Comparison of ENCODE assay signal across 1 cellular context in genomic region chr5:72503888-72504491, GRCh38.
TF ChIP-seq lines count a peak whose summit lies in the region.

No MANE protein-coding gene starts in this region.

TF ChIP-seq in K562, 482 proteins besides CTCF, POLR2A, EP300 and RAD21 (continued from another document and continues in another):
- no peak for TF ChIP-seq CEBPZ (IDR thresholded peaks at IDR 0.05; ENCODE audit: borderline replicate concordance, low read depth, low read length)
- no peak for TF ChIP-seq POLR2AphosphoS2 (IDR thresholded peaks at IDR 0.05; ENCODE audit: low read length)
- TF ChIP-seq, protein P1, sequence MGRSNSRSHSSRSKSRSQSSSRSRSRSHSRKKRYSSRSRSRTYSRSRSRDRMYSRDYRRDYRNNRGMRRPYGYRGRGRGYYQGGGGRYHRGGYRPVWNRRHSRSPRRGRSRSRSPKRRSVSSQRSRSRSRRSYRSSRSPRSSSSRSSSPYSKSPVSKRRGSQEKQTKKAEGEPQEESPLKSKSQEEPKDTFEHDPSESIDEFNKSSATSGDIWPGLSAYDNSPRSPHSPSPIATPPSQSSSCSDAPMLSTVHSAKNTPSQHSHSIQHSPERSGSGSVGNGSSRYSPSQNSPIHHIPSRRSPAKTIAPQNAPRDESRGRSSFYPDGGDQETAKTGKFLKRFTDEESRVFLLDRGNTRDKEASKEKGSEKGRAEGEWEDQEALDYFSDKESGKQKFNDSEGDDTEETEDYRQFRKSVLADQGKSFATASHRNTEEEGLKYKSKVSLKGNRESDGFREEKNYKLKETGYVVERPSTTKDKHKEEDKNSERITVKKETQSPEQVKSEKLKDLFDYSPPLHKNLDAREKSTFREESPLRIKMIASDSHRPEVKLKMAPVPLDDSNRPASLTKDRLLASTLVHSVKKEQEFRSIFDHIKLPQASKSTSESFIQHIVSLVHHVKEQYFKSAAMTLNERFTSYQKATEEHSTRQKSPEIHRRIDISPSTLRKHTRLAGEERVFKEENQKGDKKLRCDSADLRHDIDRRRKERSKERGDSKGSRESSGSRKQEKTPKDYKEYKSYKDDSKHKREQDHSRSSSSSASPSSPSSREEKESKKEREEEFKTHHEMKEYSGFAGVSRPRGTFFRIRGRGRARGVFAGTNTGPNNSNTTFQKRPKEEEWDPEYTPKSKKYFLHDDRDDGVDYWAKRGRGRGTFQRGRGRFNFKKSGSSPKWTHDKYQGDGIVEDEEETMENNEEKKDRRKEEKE (IDR thresholded peaks at IDR 0.05; ENCODE audit: borderline replicate concordance in 1 of 2, control insufficient read depth in 1 of 2, low read depth in 2 of 2, low read length in 1 of 2), result no peak
- TF ChIP-seq MAFK (IDR thresholded peaks at IDR 0.05; ENCODE audit: low read length), result peak; percentile 87
- TF ChIP-seq, protein P2, sequence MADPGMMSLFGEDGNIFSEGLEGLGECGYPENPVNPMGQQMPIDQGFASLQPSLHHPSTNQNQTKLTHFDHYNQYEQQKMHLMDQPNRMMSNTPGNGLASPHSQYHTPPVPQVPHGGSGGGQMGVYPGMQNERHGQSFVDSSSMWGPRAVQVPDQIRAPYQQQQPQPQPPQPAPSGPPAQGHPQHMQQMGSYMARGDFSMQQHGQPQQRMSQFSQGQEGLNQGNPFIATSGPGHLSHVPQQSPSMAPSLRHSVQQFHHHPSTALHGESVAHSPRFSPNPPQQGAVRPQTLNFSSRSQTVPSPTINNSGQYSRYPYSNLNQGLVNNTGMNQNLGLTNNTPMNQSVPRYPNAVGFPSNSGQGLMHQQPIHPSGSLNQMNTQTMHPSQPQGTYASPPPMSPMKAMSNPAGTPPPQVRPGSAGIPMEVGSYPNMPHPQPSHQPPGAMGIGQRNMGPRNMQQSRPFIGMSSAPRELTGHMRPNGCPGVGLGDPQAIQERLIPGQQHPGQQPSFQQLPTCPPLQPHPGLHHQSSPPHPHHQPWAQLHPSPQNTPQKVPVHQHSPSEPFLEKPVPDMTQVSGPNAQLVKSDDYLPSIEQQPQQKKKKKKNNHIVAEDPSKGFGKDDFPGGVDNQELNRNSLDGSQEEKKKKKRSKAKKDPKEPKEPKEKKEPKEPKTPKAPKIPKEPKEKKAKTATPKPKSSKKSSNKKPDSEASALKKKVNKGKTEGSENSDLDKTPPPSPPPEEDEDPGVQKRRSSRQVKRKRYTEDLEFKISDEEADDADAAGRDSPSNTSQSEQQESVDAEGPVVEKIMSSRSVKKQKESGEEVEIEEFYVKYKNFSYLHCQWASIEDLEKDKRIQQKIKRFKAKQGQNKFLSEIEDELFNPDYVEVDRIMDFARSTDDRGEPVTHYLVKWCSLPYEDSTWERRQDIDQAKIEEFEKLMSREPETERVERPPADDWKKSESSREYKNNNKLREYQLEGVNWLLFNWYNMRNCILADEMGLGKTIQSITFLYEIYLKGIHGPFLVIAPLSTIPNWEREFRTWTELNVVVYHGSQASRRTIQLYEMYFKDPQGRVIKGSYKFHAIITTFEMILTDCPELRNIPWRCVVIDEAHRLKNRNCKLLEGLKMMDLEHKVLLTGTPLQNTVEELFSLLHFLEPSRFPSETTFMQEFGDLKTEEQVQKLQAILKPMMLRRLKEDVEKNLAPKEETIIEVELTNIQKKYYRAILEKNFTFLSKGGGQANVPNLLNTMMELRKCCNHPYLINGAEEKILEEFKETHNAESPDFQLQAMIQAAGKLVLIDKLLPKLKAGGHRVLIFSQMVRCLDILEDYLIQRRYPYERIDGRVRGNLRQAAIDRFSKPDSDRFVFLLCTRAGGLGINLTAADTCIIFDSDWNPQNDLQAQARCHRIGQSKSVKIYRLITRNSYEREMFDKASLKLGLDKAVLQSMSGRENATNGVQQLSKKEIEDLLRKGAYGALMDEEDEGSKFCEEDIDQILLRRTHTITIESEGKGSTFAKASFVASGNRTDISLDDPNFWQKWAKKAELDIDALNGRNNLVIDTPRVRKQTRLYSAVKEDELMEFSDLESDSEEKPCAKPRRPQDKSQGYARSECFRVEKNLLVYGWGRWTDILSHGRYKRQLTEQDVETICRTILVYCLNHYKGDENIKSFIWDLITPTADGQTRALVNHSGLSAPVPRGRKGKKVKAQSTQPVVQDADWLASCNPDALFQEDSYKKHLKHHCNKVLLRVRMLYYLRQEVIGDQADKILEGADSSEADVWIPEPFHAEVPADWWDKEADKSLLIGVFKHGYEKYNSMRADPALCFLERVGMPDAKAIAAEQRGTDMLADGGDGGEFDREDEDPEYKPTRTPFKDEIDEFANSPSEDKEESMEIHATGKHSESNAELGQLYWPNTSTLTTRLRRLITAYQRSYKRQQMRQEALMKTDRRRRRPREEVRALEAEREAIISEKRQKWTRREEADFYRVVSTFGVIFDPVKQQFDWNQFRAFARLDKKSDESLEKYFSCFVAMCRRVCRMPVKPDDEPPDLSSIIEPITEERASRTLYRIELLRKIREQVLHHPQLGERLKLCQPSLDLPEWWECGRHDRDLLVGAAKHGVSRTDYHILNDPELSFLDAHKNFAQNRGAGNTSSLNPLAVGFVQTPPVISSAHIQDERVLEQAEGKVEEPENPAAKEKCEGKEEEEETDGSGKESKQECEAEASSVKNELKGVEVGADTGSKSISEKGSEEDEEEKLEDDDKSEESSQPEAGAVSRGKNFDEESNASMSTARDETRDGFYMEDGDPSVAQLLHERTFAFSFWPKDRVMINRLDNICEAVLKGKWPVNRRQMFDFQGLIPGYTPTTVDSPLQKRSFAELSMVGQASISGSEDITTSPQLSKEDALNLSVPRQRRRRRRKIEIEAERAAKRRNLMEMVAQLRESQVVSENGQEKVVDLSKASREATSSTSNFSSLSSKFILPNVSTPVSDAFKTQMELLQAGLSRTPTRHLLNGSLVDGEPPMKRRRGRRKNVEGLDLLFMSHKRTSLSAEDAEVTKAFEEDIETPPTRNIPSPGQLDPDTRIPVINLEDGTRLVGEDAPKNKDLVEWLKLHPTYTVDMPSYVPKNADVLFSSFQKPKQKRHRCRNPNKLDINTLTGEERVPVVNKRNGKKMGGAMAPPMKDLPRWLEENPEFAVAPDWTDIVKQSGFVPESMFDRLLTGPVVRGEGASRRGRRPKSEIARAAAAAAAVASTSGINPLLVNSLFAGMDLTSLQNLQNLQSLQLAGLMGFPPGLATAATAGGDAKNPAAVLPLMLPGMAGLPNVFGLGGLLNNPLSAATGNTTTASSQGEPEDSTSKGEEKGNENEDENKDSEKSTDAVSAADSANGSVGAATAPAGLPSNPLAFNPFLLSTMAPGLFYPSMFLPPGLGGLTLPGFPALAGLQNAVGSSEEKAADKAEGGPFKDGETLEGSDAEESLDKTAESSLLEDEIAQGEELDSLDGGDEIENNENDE (IDR thresholded peaks at IDR 0.05; ENCODE audit: low read depth, low read length), result no peak
- TF ChIP-seq KLF16 (IDR thresholded peaks at IDR 0.05), result no peak
- TF ChIP-seq FUS (optimal IDR thresholded peaks at IDR 0.05; ENCODE audit: low read depth, low read length), result no peak
- no peak for TF ChIP-seq MEF2A (IDR thresholded peaks at IDR 0.05; ENCODE audit: control insufficient read depth, low read depth, low read length)
- TF ChIP-seq FOXP1 (CRISPR knock-in tag; IDR thresholded peaks at IDR 0.05), result no peak
- no peak for TF ChIP-seq TBP (optimal IDR thresholded peaks at IDR 0.05; ENCODE audit: low read depth, low read length)
- TF ChIP-seq, protein P3, sequence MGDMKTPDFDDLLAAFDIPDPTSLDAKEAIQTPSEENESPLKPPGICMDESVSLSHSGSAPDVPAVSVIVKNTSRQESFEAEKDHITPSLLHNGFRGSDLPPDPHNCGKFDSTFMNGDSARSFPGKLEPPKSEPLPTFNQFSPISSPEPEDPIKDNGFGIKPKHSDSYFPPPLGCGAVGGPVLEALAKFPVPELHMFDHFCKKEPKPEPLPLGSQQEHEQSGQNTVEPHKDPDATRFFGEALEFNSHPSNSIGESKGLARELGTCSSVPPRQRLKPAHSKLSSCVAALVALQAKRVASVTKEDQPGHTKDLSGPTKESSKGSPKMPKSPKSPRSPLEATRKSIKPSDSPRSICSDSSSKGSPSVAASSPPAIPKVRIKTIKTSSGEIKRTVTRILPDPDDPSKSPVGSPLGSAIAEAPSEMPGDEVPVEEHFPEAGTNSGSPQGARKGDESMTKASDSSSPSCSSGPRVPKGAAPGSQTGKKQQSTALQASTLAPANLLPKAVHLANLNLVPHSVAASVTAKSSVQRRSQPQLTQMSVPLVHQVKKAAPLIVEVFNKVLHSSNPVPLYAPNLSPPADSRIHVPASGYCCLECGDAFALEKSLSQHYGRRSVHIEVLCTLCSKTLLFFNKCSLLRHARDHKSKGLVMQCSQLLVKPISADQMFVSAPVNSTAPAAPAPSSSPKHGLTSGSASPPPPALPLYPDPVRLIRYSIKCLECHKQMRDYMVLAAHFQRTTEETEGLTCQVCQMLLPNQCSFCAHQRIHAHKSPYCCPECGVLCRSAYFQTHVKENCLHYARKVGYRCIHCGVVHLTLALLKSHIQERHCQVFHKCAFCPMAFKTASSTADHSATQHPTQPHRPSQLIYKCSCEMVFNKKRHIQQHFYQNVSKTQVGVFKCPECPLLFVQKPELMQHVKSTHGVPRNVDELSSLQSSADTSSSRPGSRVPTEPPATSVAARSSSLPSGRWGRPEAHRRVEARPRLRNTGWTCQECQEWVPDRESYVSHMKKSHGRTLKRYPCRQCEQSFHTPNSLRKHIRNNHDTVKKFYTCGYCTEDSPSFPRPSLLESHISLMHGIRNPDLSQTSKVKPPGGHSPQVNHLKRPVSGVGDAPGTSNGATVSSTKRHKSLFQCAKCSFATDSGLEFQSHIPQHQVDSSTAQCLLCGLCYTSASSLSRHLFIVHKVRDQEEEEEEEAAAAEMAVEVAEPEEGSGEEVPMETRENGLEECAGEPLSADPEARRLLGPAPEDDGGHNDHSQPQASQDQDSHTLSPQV (IDR thresholded peaks at IDR 0.05), result peak; percentile 63; the same call in 1 of the 2 replicates
- TF ChIP-seq PPARD (CRISPR knock-in tag; IDR thresholded peaks at IDR 0.05), result no peak
- 0 out of 2 replicates have a peak, but pooled peaks have one; percentile 27 for TF ChIP-seq L3MBTL2 (IDR thresholded peaks at IDR 0.05)
- TF ChIP-seq GTF2A2 (tag; IDR thresholded peaks at IDR 0.05), result no peak
- no peak for TF ChIP-seq ZNF212 (CRISPR knock-in tag; IDR thresholded peaks at IDR 0.05)
- no peak for TF ChIP-seq ETS2 (tag; IDR thresholded peaks at IDR 0.05; ENCODE audit: borderline replicate concordance, poor library complexity, severe bottlenecking)
- peak; percentile 97 for TF ChIP-seq MAFG (tag; conservative IDR thresholded peaks at IDR 0.05)
- TF ChIP-seq USF1 (CRISPR knock-in tag; IDR thresholded peaks at IDR 0.05), result no peak
- TF ChIP-seq PHB (CRISPR knock-in tag; IDR thresholded peaks at IDR 0.05), result no peak
- TF ChIP-seq JUND (IDR thresholded peaks at IDR 0.05; ENCODE audit: borderline replicate concordance, low read depth, low read length), result no peak
- TF ChIP-seq JUND (tag; IDR thresholded peaks at IDR 0.05; ENCODE audit: borderline replicate concordance, low read depth, low read length), result peak; percentile 64; the same call in 1 of the 3 replicates
- no peak for TF ChIP-seq MEF2D (tag; conservative IDR thresholded peaks at IDR 0.05; ENCODE audit: low read depth)
- TF ChIP-seq ERF (CRISPR knock-in tag; IDR thresholded peaks at IDR 0.05), result no peak
- no peak for TF ChIP-seq PURB (CRISPR knock-in tag; IDR thresholded peaks at IDR 0.05; ENCODE audit: low read depth)
- no peak for TF ChIP-seq ZNF780A (CRISPR knock-in tag; IDR thresholded peaks at IDR 0.05)
- TF ChIP-seq KLF10 (CRISPR knock-in tag; IDR thresholded peaks at IDR 0.05), result no peak
- TF ChIP-seq, protein P4, sequence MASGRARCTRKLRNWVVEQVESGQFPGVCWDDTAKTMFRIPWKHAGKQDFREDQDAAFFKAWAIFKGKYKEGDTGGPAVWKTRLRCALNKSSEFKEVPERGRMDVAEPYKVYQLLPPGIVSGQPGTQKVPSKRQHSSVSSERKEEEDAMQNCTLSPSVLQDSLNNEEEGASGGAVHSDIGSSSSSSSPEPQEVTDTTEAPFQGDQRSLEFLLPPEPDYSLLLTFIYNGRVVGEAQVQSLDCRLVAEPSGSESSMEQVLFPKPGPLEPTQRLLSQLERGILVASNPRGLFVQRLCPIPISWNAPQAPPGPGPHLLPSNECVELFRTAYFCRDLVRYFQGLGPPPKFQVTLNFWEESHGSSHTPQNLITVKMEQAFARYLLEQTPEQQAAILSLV (tag; IDR thresholded peaks at IDR 0.05), result no peak
- TF ChIP-seq NR4A1 (CRISPR knock-in tag; IDR thresholded peaks at IDR 0.05), result no peak
- TF ChIP-seq NR4A1 (tag; IDR thresholded peaks at IDR 0.05), result peak; percentile 36; the same call in 1 of the 2 replicates
- TF ChIP-seq ZNF134 (CRISPR knock-in tag; conservative IDR thresholded peaks at IDR 0.05), result no peak
- TF ChIP-seq ZNF197 (CRISPR knock-in tag; IDR thresholded peaks at IDR 0.05; ENCODE audit: low read depth), result no peak
- no peak for TF ChIP-seq CBFA2T3 (IDR thresholded peaks at IDR 0.05)
- no peak for TF ChIP-seq YBX1 (IDR thresholded peaks at IDR 0.05)
- TF ChIP-seq ZNF551 (CRISPR knock-in tag; IDR thresholded peaks at IDR 0.05), result no peak
- no peak for TF ChIP-seq MCM3 (IDR thresholded peaks at IDR 0.05)
